ENCODE assay signal across 8 cellular contexts in the genomic region with DNA sequence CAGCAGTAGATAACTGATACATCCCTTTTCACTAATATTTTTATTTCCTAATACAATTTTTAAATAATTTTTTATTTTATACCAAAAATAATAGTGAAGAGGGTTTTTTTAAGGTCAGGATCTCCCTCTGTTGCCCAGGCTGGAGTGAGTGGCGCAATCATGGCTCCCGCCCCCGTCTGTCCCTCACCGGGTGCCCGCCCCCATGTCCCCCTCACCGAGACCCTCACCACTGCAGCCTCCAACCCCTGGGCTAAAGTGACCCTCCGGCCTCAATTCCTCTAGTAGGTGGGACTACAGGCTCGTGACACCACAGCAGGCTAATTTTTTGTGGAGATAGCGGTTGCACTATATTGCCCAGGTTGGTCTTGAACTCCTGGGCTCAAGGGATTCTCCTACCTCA. TPM values are rescaled to one million over a fixed set of nuclear protein-coding genes. Genes with fewer than 3 reads are reported as not detected.
A peak's percentile ranks its signal among the peaks of the same experiment; 100 is the strongest.
DNase-seq lines count a peak whose midpoint lies in the region; ATAC-seq and TF ChIP-seq lines count a peak whose summit lies in the region.

No MANE protein-coding gene starts in this region.

- H3K9me3 ChIP-seq in iPS-20b (ENCODE audit: insufficient read depth, low read depth, low read length): no peaks in the 10 kb centered on the region

- H3K36me3 Mint-ChIP-seq in HFFc6 (ENCODE audit: low read depth): no peaks in the 10 kb centered on the region
- peaks cover 6% of the 10 kb centered on the region for H3K36me3 Mint-ChIP-seq in activated naive CD8-positive, alpha-beta T cell treated with anti-CD3 and anti-CD28 coated beads, Interleukin-2, amount 10 ng/mL, durations not matched to agents 7 days and 5 days
- peaks cover 22% of the 10 kb centered on the region for H3K36me3 Mint-ChIP-seq in stimulated activated effector memory CD8-positive, alpha-beta T cell treated with anti-CD3 and anti-CD28 coated beads, Interleukin-12 subunit alpha, Interleukin-12 subunit beta, amount 100 ng/mL, for 72 hours

- ATAC-seq in activated naive CD8-positive, alpha-beta T cell treated with anti-CD3 and anti-CD28 coated beads, Interleukin-2, amount 10 ng/mL, durations not matched to agents 7 days and 5 days (ENCODE audit: low read depth): no peak
- ATAC-seq in stimulated activated effector memory CD8-positive, alpha-beta T cell treated with anti-CD3 and anti-CD28 coated beads, Interleukin-12 subunit alpha, Interleukin-12 subunit beta, amount 100 ng/mL, for 72 hours: no peak
- ATAC-seq in GM18870 (IDR thresholded peaks at IDR 0.05; ENCODE audit: unreplicated experiment): no peak

- H3K27me3 Mint-ChIP-seq in HFFc6 (ENCODE audit: insufficient read depth): peaks cover 3% of the 10 kb centered on the region
- no peaks in the 10 kb centered on the region for H3K27me3 Mint-ChIP-seq in activated naive CD8-positive, alpha-beta T cell treated with anti-CD3 and anti-CD28 coated beads, Interleukin-2, amount 10 ng/mL, durations not matched to agents 7 days and 5 days

- H3K27me3 ChIP-seq in iPS-20b (ENCODE audit: insufficient read depth, low read length): no peaks in the 10 kb centered on the region

- peaks cover 35% of the 10 kb centered on the region for H3K4me1 Mint-ChIP-seq in HFFc6 (ENCODE audit: low read depth)
- peaks cover 24% of the 10 kb centered on the region for H3K4me1 Mint-ChIP-seq in activated naive CD8-positive, alpha-beta T cell treated with anti-CD3 and anti-CD28 coated beads, Interleukin-2, amount 10 ng/mL, durations not matched to agents 7 days and 5 days
- H3K4me1 Mint-ChIP-seq in stimulated activated effector memory CD8-positive, alpha-beta T cell treated with anti-CD3 and anti-CD28 coated beads, Interleukin-12 subunit alpha, Interleukin-12 subunit beta, amount 100 ng/mL, for 72 hours: peaks cover 37% of the 10 kb centered on the region

- H3K9ac ChIP-seq in iPS-20b (ENCODE audit: low read depth, low read length): peak overlapping the region; percentile 82; the same call in 1 of the 2 replicates

- POLR2A ChIA-PET in activated naive CD8-positive, alpha-beta T cell treated with anti-CD3 and anti-CD28 coated beads, Interleukin-2, amount 10 ng/mL, durations not matched to agents 7 days and 5 days (lab: Charles Lee): interaction anchor here (1.6 kb wide), 1 partner anchor 41 kb away, joined by 6 read pairs; a partner anchor contains a TSS

- in situ Hi-C loops in ACHN (cut with HindIII; ENCODE audit: low pct_ligation_motif_present, low pct_unique_long_range_greater_than_20kb, low sequenced_read_pairs): no loop called here

- DNase-seq in HFFc6: no peak
- DNase-seq in activated naive CD8-positive, alpha-beta T cell treated with anti-CD3 and anti-CD28 coated beads, Interleukin-2, amount 10 ng/mL, durations not matched to agents 7 days and 5 days: no peak
- DNase-seq in stimulated activated effector memory CD8-positive, alpha-beta T cell treated with anti-CD3 and anti-CD28 coated beads, Interleukin-12 subunit alpha, Interleukin-12 subunit beta, amount 100 ng/mL, for 72 hours (ENCODE audit: low spot score in 2 of 2): no peak
- no peak for DNase-seq in activated gamma-delta T cell (lab: John Stamatoyannopoulos, UW)
- no peak for DNase-seq in ACHN
- DNase-seq in COR-L47 (lab: John Stamatoyannopoulos, UW): no peak

- no peak for TF ChIP-seq CTCF in HFFc6 (IDR thresholded peaks at IDR 0.05)

- no peaks in the 10 kb centered on the region for H3K9me3 Mint-ChIP-seq in HFFc6
- H3K9me3 Mint-ChIP-seq in activated naive CD8-positive, alpha-beta T cell treated with anti-CD3 and anti-CD28 coated beads, Interleukin-2, amount 10 ng/mL, durations not matched to agents 7 days and 5 days: no peaks in the 10 kb centered on the region
- no peaks in the 10 kb centered on the region for H3K9me3 Mint-ChIP-seq in stimulated activated effector memory CD8-positive, alpha-beta T cell treated with anti-CD3 and anti-CD28 coated beads, Interleukin-12 subunit alpha, Interleukin-12 subunit beta, amount 100 ng/mL, for 72 hours

- peaks cover 6% of the 10 kb centered on the region; the same call in 1 of the 2 replicates for H3K4me1 ChIP-seq in iPS-20b (ENCODE audit: insufficient read depth, low read length)

- peak overlapping the region; percentile 79 for H3K4me3 ChIP-seq in iPS-20b (ENCODE audit: low read length)

- H3K27ac Mint-ChIP-seq in HFFc6: peak overlapping the region; percentile 86
- peak overlapping the region; percentile 100 for H3K27ac Mint-ChIP-seq in activated naive CD8-positive, alpha-beta T cell treated with anti-CD3 and anti-CD28 coated beads, Interleukin-2, amount 10 ng/mL, durations not matched to agents 7 days and 5 days
- peak overlapping the region; percentile 95 for H3K27ac Mint-ChIP-seq in stimulated activated effector memory CD8-positive, alpha-beta T cell treated with anti-CD3 and anti-CD28 coated beads, Interleukin-12 subunit alpha, Interleukin-12 subunit beta, amount 100 ng/mL, for 72 hours

- no peaks in the 10 kb centered on the region for H3K36me3 ChIP-seq in iPS-20b (ENCODE audit: insufficient read depth, low read depth, low read length)

- no peak overlapping the region for H3K27ac ChIP-seq in iPS-20b (ENCODE audit: low read length)

- H3K4me3 Mint-ChIP-seq in HFFc6: peak overlapping the region; percentile 87
- H3K4me3 Mint-ChIP-seq in activated naive CD8-positive, alpha-beta T cell treated with anti-CD3 and anti-CD28 coated beads, Interleukin-2, amount 10 ng/mL, durations not matched to agents 7 days and 5 days: peak overlapping the region; percentile 93
- peak overlapping the region; percentile 91 for H3K4me3 Mint-ChIP-seq in stimulated activated effector memory CD8-positive, alpha-beta T cell treated with anti-CD3 and anti-CD28 coated beads, Interleukin-12 subunit alpha, Interleukin-12 subunit beta, amount 100 ng/mL, for 72 hours

RNA-seq across cellular contexts. Expression of a gene that starts 17.8 kb away (rescaled TPM):
- total RNA-seq in HFFc6 (2021; fragmentation: NEBNext Ultra II Directional; extraction: Animal tissue kit (Norgen Biotek cat#: 25700)): 1 to 10 TPM; 3.9 to 6.2 (median 4.9) TPM
- total RNA-seq in activated naive CD8-positive, alpha-beta T cell treated with anti-CD3 and anti-CD28 coated beads, Interleukin-2, amount 10 ng/mL, durations not matched to agents 7 days and 5 days: 10 to 100 TPM; 17.9 to 21.1 TPM

RNA-seq across cellular contexts. Expression of a gene that starts 32.5 kb away (rescaled TPM):
- 10 to 100 TPM; 25.2 to 29.0 (median 27.2) TPM for total RNA-seq in HFFc6 (2021; fragmentation: NEBNext Ultra II Directional; extraction: Animal tissue kit (Norgen Biotek cat#: 25700))
- total RNA-seq in activated naive CD8-positive, alpha-beta T cell treated with anti-CD3 and anti-CD28 coated beads, Interleukin-2, amount 10 ng/mL, durations not matched to agents 7 days and 5 days: 10 to 100 TPM; 33.9 to 37.0 TPM

RNA-seq across cellular contexts. Expression of a gene that starts 41.4 kb away (rescaled TPM):
- total RNA-seq in HFFc6 (2021; fragmentation: NEBNext Ultra II Directional; extraction: Animal tissue kit (Norgen Biotek cat#: 25700)): 100 to 1,000 TPM; 365 to 483 (median 418) TPM
- total RNA-seq in activated naive CD8-positive, alpha-beta T cell treated with anti-CD3 and anti-CD28 coated beads, Interleukin-2, amount 10 ng/mL, durations not matched to agents 7 days and 5 days: 100 to 1,000 TPM; 310 to 340 TPM

RNA-seq across cellular contexts. Expression of a gene that starts 48.8 kb away (rescaled TPM):
- 100 to 1,000 TPM; 113 to 153 (median 120) TPM for total RNA-seq in HFFc6 (2021; fragmentation: NEBNext Ultra II Directional; extraction: Animal tissue kit (Norgen Biotek cat#: 25700))
- 100 to 1,000 TPM in 1 of 2 experiments, 10 to 100 TPM in 1; 95.1 to 101 TPM for total RNA-seq in activated naive CD8-positive, alpha-beta T cell treated with anti-CD3 and anti-CD28 coated beads, Interleukin-2, amount 10 ng/mL, durations not matched to agents 7 days and 5 days
